ENCODE assay signal across 30 cellular contexts in genomic region chr18:78630356-78630755, GRCh38.
"Had no signal": no experiment of that assay in that cellular context is flagged by ENCODE, and none has a peak within 500 bp of the region (broad histone marks: within the 10 kb centered on the region; RNA-seq: fewer than 3 reads in every experiment).

No MANE protein-coding gene starts in this region.

- H3K9me3 ChIP-seq: lower lobe of right lung, mucosa of descending colon, neutrophil, right lobe of liver, uterus had no signal

- H3K27ac ChIP-seq: lower lobe of right lung, neutrophil, parathyroid adenoma, right atrium auricular region, right lobe of liver, skin epidermis, tibial nerve, uterus had no signal

- H3K9me3 Mint-ChIP-seq: type B pancreatic cell had no signal

- DNase-seq: hippocampal formation; kidney glomerular epithelial cell; left cardiac atrium; lower lobe of right lung; mammary epithelial cell; mesendoderm; midbrain; mucosa of descending colon; naive thymus-derived CD8-positive, alpha-beta T cell; occipital lobe; right lobe of liver; stimulated activated CD4-positive, alpha-beta T cell treated with anti-CD3 and anti-CD28 coated beads, Interleukin-12 subunit alpha, Interleukin-12 subunit beta, amount 100 ng/mL, for 4 hours; stimulated activated CD4-positive, alpha-beta T cell treated with anti-CD3 and anti-CD28 coated beads, Interleukin-15, amount 100 ng/mL, for 24 hours; stimulated activated CD4-positive, alpha-beta T cell treated with anti-CD3 and anti-CD28 coated beads, Interleukin-2, amount 100 ng/mL, for 24 hours; stimulated activated CD4-positive, alpha-beta T cell treated with anti-CD3 and anti-CD28 coated beads, Interleukin-4, amount 100 ng/mL, for 1 hour; stimulated activated naive B cell treated with anti-CD40 and anti-IgM and Interleukin-4, amounts not matched to agents 10 μg/mL and 1 μg/mL and 100 μg/mL, for 72 hours; stimulated activated naive CD8-positive, alpha-beta T cell treated with anti-CD3 and anti-CD28 coated beads, Interleukin-15, Interleukin-2, amounts not matched to agents 100 U/mL and 50 U/mL, for 24 hours; substantia nigra; uterus had no signal

- H3K27ac Mint-ChIP-seq: naive thymus-derived CD8-positive, alpha-beta T cell; nephron; progenitor cell of endocrine pancreas; stimulated activated naive B cell treated with anti-CD40 and anti-IgM and Interleukin-4, amounts not matched to agents 10 μg/mL and 1 μg/mL and 100 μg/mL, for 72 hours; type B pancreatic cell had no signal

- H3K27me3 ChIP-seq: right atrium auricular region, right lobe of liver, tibial nerve had no signal

- FAIRE-seq: keratinocyte had no signal

- ATAC-seq: left cardiac atrium; left lobe of liver; lower lobe of right lung; mucosa of descending colon; right lobe of liver; stimulated activated naive B cell treated with anti-CD40 and anti-IgM and Interleukin-4, amounts not matched to agents 10 μg/mL and 1 μg/mL and 100 μg/mL, for 72 hours; stimulated activated naive CD8-positive, alpha-beta T cell treated with anti-CD3 and anti-CD28 coated beads, Interleukin-15, Interleukin-2, amounts not matched to agents 100 U/mL and 50 U/mL, for 24 hours had no signal

- H3K36me3 ChIP-seq: lower lobe of right lung, neutrophil, right atrium auricular region, right lobe of liver, tibial nerve, uterus had no signal

- H3K27me3 Mint-ChIP-seq: progenitor cell of endocrine pancreas, type B pancreatic cell had no signal

- H3K36me3 Mint-ChIP-seq: naive thymus-derived CD8-positive, alpha-beta T cell; stimulated activated naive B cell treated with anti-CD40 and anti-IgM and Interleukin-4, amounts not matched to agents 10 μg/mL and 1 μg/mL and 100 μg/mL, for 72 hours; type B pancreatic cell had no signal

- H3K4me1 Mint-ChIP-seq: neural crest cell had no signal

- H3K9ac ChIP-seq: parathyroid adenoma had no signal

- H3K4me3 Mint-ChIP-seq: naive thymus-derived CD8-positive, alpha-beta T cell; nephron; neural crest cell; stimulated activated naive B cell treated with anti-CD40 and anti-IgM and Interleukin-4, amounts not matched to agents 10 μg/mL and 1 μg/mL and 100 μg/mL, for 72 hours; type B pancreatic cell had no signal

- H3K4me1 ChIP-seq: lower lobe of right lung, parathyroid adenoma, right atrium auricular region, right lobe of liver, tibial nerve, uterus had no signal

- H3K79me2 ChIP-seq: parathyroid adenoma had no signal

- H2AFZ ChIP-seq: parathyroid adenoma had no signal

- H3K4me3 ChIP-seq: lower lobe of right lung, mucosa of descending colon, right atrium auricular region, right lobe of liver, skin epidermis, tibial nerve, uterus had no signal
